Comparison of ENCODE assay signal across 12 cellular contexts in genomic region chr9:99192786-99193465, GRCh38. TPM values are rescaled to one million over a fixed set of nuclear protein-coding genes. Genes with fewer than 3 reads are reported as not detected.
DNase-seq lines count a peak whose midpoint lies in the region; ATAC-seq and TF ChIP-seq lines count a peak whose summit lies in the region.
"Had no signal": no experiment of that assay in that cellular context is flagged by ENCODE, and none has a peak within 500 bp of the region (broad histone marks: within the 10 kb centered on the region; RNA-seq: fewer than 3 reads in every experiment).

No MANE protein-coding gene starts in this region.

- H3K4me3 ChIP-seq in AG04450 (ENCODE audit: low read depth, low read length) (no peak overlapping the region), RWPE2 (ENCODE audit: severe bottlenecking) (no peak overlapping the region), foreskin fibroblast (ENCODE audit: low read depth in 1 of 2, low read length in 2 of 2) (no peak overlapping the region)
- H3K4me3 ChIP-seq: esophagus squamous epithelium had no signal

- H3K27ac Mint-ChIP-seq in H9, result no peak overlapping the region
- H3K27ac Mint-ChIP-seq: nephron progenitor cell had no signal

- no peak overlapping the region for H3K9ac ChIP-seq in H9 (ENCODE audit: extremely low read depth, insufficient read length, low read length)

- H3K4me3 Mint-ChIP-seq in H9, result no peak overlapping the region
- H3K4me3 Mint-ChIP-seq: nephron progenitor cell had no signal

- H3K4me1 Mint-ChIP-seq in H9, result peaks cover 9 to 14% of the 10 kb centered on the region in 2 experiments
- H3K4me1 Mint-ChIP-seq: nephron progenitor cell had no signal

- no peak overlapping the region for H3K14ac ChIP-seq in H9 (ENCODE audit: insufficient read depth, low read length)

- H2BK120ac ChIP-seq in H9 (ENCODE audit: low read depth, low read length, poor library complexity, severe bottlenecking), result no peak overlapping the region

- H2AK5ac ChIP-seq in H9 (ENCODE audit: insufficient read length, low read length), result no peak overlapping the region

- no peak overlapping the region for H2BK15ac ChIP-seq in H9 (ENCODE audit: low read depth, low read length)

- H3K27ac ChIP-seq in AG04450 (ENCODE audit: low read depth, low read length) (no peak overlapping the region), H9 (ENCODE audit: insufficient read length, low read depth, low read length) (no peak overlapping the region), RWPE2 (ENCODE audit: poor library complexity, severe bottlenecking) (no peak overlapping the region), RWPE1 (no peak overlapping the region)
- H3K27ac ChIP-seq: esophagus squamous epithelium had no signal

- H3K79me2 ChIP-seq in H9 (ENCODE audit: insufficient read depth, low read length), result no peaks in the 10 kb centered on the region

- H3K27me3 Mint-ChIP-seq in H9 (ENCODE audit: low read depth), result no peaks in the 10 kb centered on the region; the same call in 1 of the 2 replicates

- no peaks in the 10 kb centered on the region; a peak in 1 of 7 replicates for H3K36me3 Mint-ChIP-seq in H9 (ENCODE audit: insufficient read depth in 1 of 3, low read depth in 3 of 3)

- CTCF ChIA-PET in AG04450 (lab: Charles Lee), result interaction anchor here (5.7 kb wide), 1 partner anchor 9 kb away, joined by 43 read pairs; no protein-coding TSS in a partner anchor
- CTCF ChIA-PET in RWPE1 (lab: Yijun Ruan, JAX), result interaction anchor here (0.6 kb wide), 1 partner anchor 57 kb away, joined by 3 read pairs; no protein-coding TSS in a partner anchor

- H2BK12ac ChIP-seq in H9 (ENCODE audit: insufficient read length, low read depth, low read length), result no peak overlapping the region

- H3K9me3 ChIP-seq in AG04450 (ENCODE audit: control insufficient read depth, insufficient read depth, low read length), result no peaks in the 10 kb centered on the region
- no peaks in the 10 kb centered on the region for H3K9me3 ChIP-seq in H9 (ENCODE audit: control insufficient read depth, low read depth, low read length)
- no peaks in the 10 kb centered on the region for H3K9me3 ChIP-seq in RWPE2 (ENCODE audit: severe bottlenecking)
- H3K9me3 ChIP-seq: esophagus squamous epithelium had no signal

- H4K20me1 ChIP-seq in H9 (ENCODE audit: control insufficient read depth, insufficient read depth, insufficient read length), result no peaks in the 10 kb centered on the region

- no peak overlapping the region for H3K4me2 ChIP-seq in H9 (ENCODE audit: insufficient read depth, insufficient read length, low read length)

- H3K9me3 Mint-ChIP-seq in H9, result peaks cover 0 to 2% of the 10 kb centered on the region in 2 experiments; a peak in 2 of 5 replicates

- no peaks in the 10 kb centered on the region for H3K23me2 ChIP-seq in H9 (ENCODE audit: insufficient read length, low read depth, low read length, poor library complexity, severe bottlenecking)

- no peak overlapping the region for H3K4ac ChIP-seq in H9 (ENCODE audit: low read depth, low read length)

- H3K56ac ChIP-seq in H9 (ENCODE audit: insufficient read length, low read depth, low read length), result no peak overlapping the region

- intact Hi-C loops in Right ventricle myocardium superior (cut with DNase I), result no loop called here

- ATAC-seq in RWPE2 (ENCODE audit: low read depth) (peak; percentile 49; the same call in 1 of the 3 replicates), Right ventricle myocardium superior (ENCODE audit: poor library complexity) (no peak), GM18873 (IDR thresholded peaks at IDR 0.05; ENCODE audit: low FRiP score, unreplicated experiment) (no peak), GM21717 (IDR thresholded peaks at IDR 0.05; ENCODE audit: unreplicated experiment) (no peak)

- H3K27me3 ChIP-seq in AG04450 (ENCODE audit: control insufficient read depth, insufficient read depth, low read length) (peaks cover 19% of the 10 kb centered on the region), H9 (ENCODE audit: insufficient read depth, low read length) (no peaks in the 10 kb centered on the region; the same call in 1 of the 2 replicates), RWPE2 (ENCODE audit: insufficient read depth, poor library complexity, severe bottlenecking) (peaks cover 19% of the 10 kb centered on the region)

- no peaks in the 10 kb centered on the region for H3K4me1 ChIP-seq in H9 (ENCODE audit: insufficient read depth, low read length)
- H3K4me1 ChIP-seq in RWPE2 (ENCODE audit: insufficient read depth, poor library complexity, severe bottlenecking), result no peaks in the 10 kb centered on the region
- H3K4me1 ChIP-seq: esophagus squamous epithelium had no signal

- TF ChIP-seq CTCF in AG04450 (IDR thresholded peaks at IDR 0.05; ENCODE audit: low read depth, low read length) (peak; percentile 41), H9 (conservative IDR thresholded peaks at IDR 0.05) (peak; percentile 57), RWPE2 (IDR thresholded peaks at IDR 0.05; ENCODE audit: poor library complexity, severe bottlenecking) (peak; percentile 40), foreskin fibroblast (IDR thresholded peaks at IDR 0.05; ENCODE audit: low read depth, low read length) (peak; percentile 35), RWPE1 (conservative IDR thresholded peaks at IDR 0.05; ENCODE audit: low read depth) (no peak)

- no peaks in the 10 kb centered on the region for H3K79me1 ChIP-seq in H9 (ENCODE audit: insufficient read depth, low read depth, low read length, poor library complexity, severe bottlenecking)

- H2BK5ac ChIP-seq in H9 (ENCODE audit: insufficient read length, low read length), result no peak overlapping the region

- no peaks in the 10 kb centered on the region for H3K36me3 ChIP-seq in RWPE2 (ENCODE audit: low read depth)
- H3K36me3 ChIP-seq: esophagus squamous epithelium had no signal

- no peak overlapping the region for H3K23ac ChIP-seq in H9 (ENCODE audit: insufficient read length, low read depth, low read length)

- no peak overlapping the region for H3K18ac ChIP-seq in H9 (ENCODE audit: insufficient read length, low read depth, low read length)

- WGBS in H9 (ENCODE audit: extremely low coverage, insufficient read length, low lambda C conversion rate), result no CpG with 5 or more reads among the region's 5 CpGs

- no peak overlapping the region for H2AFZ ChIP-seq in H9 (ENCODE audit: low read length)

- H2BK20ac ChIP-seq in H9 (ENCODE audit: low read depth, low read length, poor library complexity, severe bottlenecking), result no peak overlapping the region

- no peak overlapping the region for H4K8ac ChIP-seq in H9 (replicated peaks; ENCODE audit: insufficient read length, low read depth, low read length)

- no peak for DNase-seq in AG04450 (ENCODE audit: low read depth, low spot score)
- DNase-seq in H9, result no peak
- DNase-seq in RWPE2 (ENCODE audit: low spot score), result no peak
- DNase-seq in foreskin fibroblast, result peak; percentile 16 to 64
- DNase-seq in RWPE1 (ENCODE audit: low spot score), result no peak
- DNase-seq in Right ventricle myocardium superior, result no peak
- DNase-seq: esophagus squamous epithelium; islet precursor cell; nephron progenitor cell; stimulated activated naive CD4-positive, alpha-beta T cell had no signal

- H4K5ac ChIP-seq in H9 (ENCODE audit: insufficient read length, low read depth, low read length), result no peak overlapping the region

- POLR2A ChIA-PET in AG04450 (lab: Yijun Ruan, JAX) (no interaction called here), RWPE1 (lab: Yijun Ruan, JAX; ENCODE audit: low non-redundant PET) (no interaction called here)

- H4K91ac ChIP-seq in H9 (ENCODE audit: insufficient read length, low read depth, low read length), result no peak overlapping the region

- no peak overlapping the region for H3T11ph ChIP-seq in H9 (ENCODE audit: low read length)

RNA-seq across cellular contexts. Expression of gene ALG2, which starts 28.8 kb away (rescaled TPM):
- polyA plus RNA-seq in AG04450 (2011; rRNA removed), result 55.0 and 61.6 TPM in 2 replicates
- 31.5 and 35.6 TPM in 2 replicates for polyA minus RNA-seq in AG04450 (2011; rRNA and poly(A)+ RNA removed)
- 30.1 and 32.8 TPM in 2 replicates for total RNA-seq in H9 (2021)
- 14.4 TPM for total RNA-seq in Right ventricle myocardium superior

RNA-seq across cellular contexts. Expression of gene SEC61B, which starts 29.2 kb away (rescaled TPM):
- 207 and 221 TPM in 2 replicates for polyA plus RNA-seq in AG04450 (2011; rRNA removed)
- polyA minus RNA-seq in AG04450 (2011; rRNA and poly(A)+ RNA removed), result 38.3 and 61.4 TPM in 2 replicates
- total RNA-seq in H9 (2021), result 142 and 147 TPM in 2 replicates
- 41.9 TPM for total RNA-seq in Right ventricle myocardium superior

Comparison
In these comparisons a context has a peak if more than half of its experiments do, and no peak if none do; other contexts are left out.
1. DNase-seq: peak in foreskin fibroblast (2 of 2); none in AG04450 (single experiment), H9 (single experiment), RWPE2 (single experiment), RWPE1 (single experiment) and Right ventricle myocardium superior (single experiment).